In the genomic region with DNA sequence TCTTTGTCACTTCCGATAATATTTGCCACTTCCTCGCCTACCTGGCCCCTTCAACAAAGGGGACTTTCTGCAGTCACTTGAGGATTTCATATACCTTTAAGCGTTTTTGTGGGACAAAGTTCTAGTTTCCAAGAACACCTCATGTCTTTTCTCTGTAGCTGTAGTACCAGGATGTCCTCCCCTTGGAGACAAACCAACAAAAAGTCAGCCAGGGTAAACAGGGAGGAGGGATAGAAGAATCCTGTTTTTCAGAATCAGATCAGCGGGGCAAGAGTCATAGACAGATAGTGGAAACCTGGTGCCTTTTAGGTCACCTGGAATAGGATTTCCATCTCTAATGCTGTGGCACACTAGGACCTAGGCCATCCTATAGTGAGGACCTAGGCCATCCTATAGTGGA, we compare ENCODE assay signal across 7 cellular contexts. TPM values are rescaled to one million over a fixed set of nuclear protein-coding genes. Genes with fewer than 3 reads are reported as not detected.
"Had no signal": no experiment of that assay in that cellular context is flagged by ENCODE, and none has a peak within 500 bp of the region (broad histone marks: within the 10 kb centered on the region; RNA-seq: fewer than 3 reads in every experiment).

No MANE protein-coding gene starts in this region.

- H3K4me3 ChIP-seq: GM23338, K562 had no signal

- DNase-seq: H9, HCEC 1CT, IMR-90, KG1 had no signal

RNA-seq across cellular contexts. Expression of gene LRRC3B, which starts 4.5 kb away (rescaled TPM):
- total RNA-seq: HT-29, IMR-90 had no signal
